In genomic region chr12:65525501-65526141, GRCh38 we compare ENCODE assay signal across 15 cellular contexts.
A peak's percentile ranks its signal among the peaks of the same experiment; 100 is the strongest.
DNase-seq lines count a peak whose midpoint lies in the region; ATAC-seq and TF ChIP-seq lines count a peak whose summit lies in the region.
"Had no signal": no experiment of that assay in that cellular context is flagged by ENCODE, and none has a peak within 500 bp of the region (broad histone marks: within the 10 kb centered on the region; RNA-seq: fewer than 3 reads in every experiment).

No MANE protein-coding gene starts in this region.

- no peaks in the 10 kb centered on the region for H4K20me1 ChIP-seq in HCT116 (ENCODE audit: insufficient read depth)
- H4K20me1 ChIP-seq in Karpas-422 (ENCODE audit: insufficient read depth, low read depth, low read length) = no peaks in the 10 kb centered on the region

- ATAC-seq in HCT116 (peak; percentile 3; the same call in 1 of the 2 replicates), natural killer cell (no peak), HG03342 (IDR thresholded peaks at IDR 0.05; ENCODE audit: unreplicated experiment) (no peak)
- ATAC-seq: activated CD8-positive, alpha-beta T cell treated with anti-CD3 and anti-CD28 coated beads, Interleukin-2, amount 10 ng/mL, durations not matched to agents 7 days and 5 days; effector memory CD8-positive, alpha-beta T cell; heart right ventricle had no signal

- RAD21 ChIA-PET in HCT116 (lab: Charles Lee; ENCODE audit: low non-redundant PET in 1 of 2, low total read pairs in 2 of 2, uncharacterized antibody in 2 of 2, unreplicated experiment in 2 of 2) = no interaction called here

- POLR2A ChIA-PET in HCT116 (lab: Charles Lee) = interaction anchor here (1.0 to 1.6 kb wide), 2 partner anchors 8 to 93 kb away, joined by 3 to 4 read pairs; no protein-coding TSS in a partner anchor

- TF ChIP-seq RAD21 in HCT116 (IDR thresholded peaks at IDR 0.05; ENCODE audit: low read depth) = no peak

- intact Hi-C loops in HCT116 (cut with micrococcal nuclease) (no loop called here), natural killer cell (cut with micrococcal nuclease) (no loop called here)

- peaks cover 4 to 6% of the 10 kb centered on the region in 2 donors for H3K27me3 Mint-ChIP-seq in natural killer cell (ENCODE audit: low read depth in 2 of 2)
- H3K27me3 Mint-ChIP-seq: CD4-positive, CD25-positive, alpha-beta regulatory T cell; progenitor cell of endocrine pancreas had no signal

- no peak for TF ChIP-seq CTCF in AG10803 (conservative IDR thresholded peaks at IDR 0.05; ENCODE audit: low read length)
- no peak for TF ChIP-seq CTCF in HCT116 (IDR thresholded peaks at IDR 0.05 in 2 of 3, conservative IDR thresholded peaks at IDR 0.05 in 1 of 3; ENCODE audit: borderline replicate concordance in 1 of 3, insufficient read depth in 1 of 3, low read depth in 2 of 3, low read length in 2 of 3)
- TF ChIP-seq CTCF in astrocyte of the spinal cord (IDR thresholded peaks at IDR 0.05; ENCODE audit: low read depth, low read length) = no peak
- TF ChIP-seq CTCF in natural killer cell (IDR thresholded peaks at IDR 0.05) = no peak

- no peaks in the 10 kb centered on the region for H3K79me2 ChIP-seq in HCT116 (ENCODE audit: insufficient read depth, low read length)
- H3K79me2 ChIP-seq in Karpas-422 (ENCODE audit: low read length) = no peaks in the 10 kb centered on the region

- H3K9me3 ChIP-seq in HCT116 (ENCODE audit: control insufficient read depth in 1 of 2, insufficient read depth in 1 of 2, low read depth in 1 of 2, low read length in 2 of 2) (peaks cover 0 to 9% of the 10 kb centered on the region in 2 experiments; a peak in 1 of 4 replicates), Karpas-422 (ENCODE audit: low read length) (no peaks in the 10 kb centered on the region)

- no peak for TF ChIP-seq POLR2A in HCT116 (IDR thresholded peaks at IDR 0.05; ENCODE audit: borderline replicate concordance, extremely low read depth, insufficient read depth, insufficient read length)

- H3K4me3 Mint-ChIP-seq in natural killer cell = no peak overlapping the region
- H3K4me3 Mint-ChIP-seq: activated CD8-positive, alpha-beta T cell treated with anti-CD3 and anti-CD28 coated beads, Interleukin-2, amount 10 ng/mL, durations not matched to agents 7 days and 5 days; CD4-positive, CD25-positive, alpha-beta regulatory T cell; effector memory CD8-positive, alpha-beta T cell had no signal

- H3K4me2 ChIP-seq in HCT116 (ENCODE audit: low read length) = peak overlapping the region; percentile 10; the same call in 1 of the 2 replicates
- H3K4me2 ChIP-seq in Karpas-422 (ENCODE audit: low read depth, low read length, poor library complexity, severe bottlenecking) = no peak overlapping the region

- H3K4me3 ChIP-seq in AG10803 (ENCODE audit: low read length) (no peak overlapping the region), HCT116 (replicated peaks in 1 of 2; ENCODE audit: low read depth in 1 of 2, low read length in 2 of 2) (no peak overlapping the region), astrocyte of the spinal cord (ENCODE audit: low read depth, low read length) (no peak overlapping the region), Karpas-422 (ENCODE audit: low read length) (no peak overlapping the region)
- H3K4me3 ChIP-seq: heart right ventricle had no signal

- BruUV-seq in HCT116 (replicated peaks; lab: Mats Ljungman, UMichigan) = no TSS peak

- H3K9me3 Mint-ChIP-seq in natural killer cell = no peaks in the 10 kb centered on the region

- CTCF ChIA-PET in HCT116 (lab: Charles Lee) = no interaction called here

- H3K9ac ChIP-seq in HCT116 (ENCODE audit: low read length) (peak overlapping the region; percentile 10; the same call in 1 of the 2 replicates), Karpas-422 (ENCODE audit: low read length) (no peak overlapping the region)

- no peak overlapping the region for H3K27ac Mint-ChIP-seq in natural killer cell
- H3K27ac Mint-ChIP-seq: activated CD8-positive, alpha-beta T cell treated with anti-CD3 and anti-CD28 coated beads, Interleukin-2, amount 10 ng/mL, durations not matched to agents 7 days and 5 days; effector memory CD8-positive, alpha-beta T cell; progenitor cell of endocrine pancreas had no signal

- H3K9me2 ChIP-seq in HCT116 (ENCODE audit: insufficient read depth) (no peaks in the 10 kb centered on the region), Karpas-422 (replicated peaks; ENCODE audit: insufficient read depth, low read length) (no peaks in the 10 kb centered on the region)

- in situ Hi-C loops in astrocyte of the spinal cord (cut with HindIII; ENCODE audit: low sequenced_read_pairs) = no loop called here

- no peak overlapping the region for H2AFZ ChIP-seq in HCT116 (ENCODE audit: low read depth, low read length, poor library complexity, severe bottlenecking)
- no peak overlapping the region for H2AFZ ChIP-seq in Karpas-422 (ENCODE audit: low read length)

- H3K36me3 ChIP-seq in HCT116 (ENCODE audit: control insufficient read depth in 1 of 2, insufficient read depth in 2 of 2, low read length in 2 of 2) (peaks cover 0 to 41% of the 10 kb centered on the region in 2 experiments; a peak in 2 of 4 replicates), Karpas-422 (ENCODE audit: insufficient read depth, low read length) (no peaks in the 10 kb centered on the region)
- H3K36me3 ChIP-seq: heart right ventricle had no signal

- H3K4me1 ChIP-seq in HCT116 (ENCODE audit: control insufficient read depth in 1 of 2, insufficient read depth in 2 of 2, low read length in 2 of 2) = peaks cover 59 to 72% of the 10 kb centered on the region in 2 experiments
- no peaks in the 10 kb centered on the region for H3K4me1 ChIP-seq in Karpas-422 (ENCODE audit: low read length)
- H3K4me1 ChIP-seq: heart right ventricle had no signal

- H3K27me3 ChIP-seq in HCT116 (ENCODE audit: insufficient read depth, low read length) = no peaks in the 10 kb centered on the region
- no peaks in the 10 kb centered on the region for H3K27me3 ChIP-seq in Karpas-422 (ENCODE audit: low read length)
- H3K27me3 ChIP-seq: heart right ventricle had no signal

- peak overlapping the region; percentile 46 for H3K27ac ChIP-seq in HCT116 (ENCODE audit: low read depth, low read length)
- no peak overlapping the region for H3K27ac ChIP-seq in Karpas-422 (ENCODE audit: low read length)
- H3K27ac ChIP-seq: heart right ventricle had no signal

- DNase-seq in AG10803 (ENCODE audit: low read depth) = peak; percentile 96
- DNase-seq in HCT116 (ENCODE audit: low read depth, low spot score) = no peak
- peak; percentile 84 for DNase-seq in astrocyte of the spinal cord (ENCODE audit: low read depth, low spot score)
- DNase-seq in islet precursor cell = peak; percentile 83
- DNase-seq in natural killer cell = no peak
- DNase-seq in NCI-H2029 (lab: John Stamatoyannopoulos, UW) = no peak
- DNase-seq in Karpas-422 = no peak
- DNase-seq: activated CD8-positive, alpha-beta T cell treated with anti-CD3 and anti-CD28 coated beads, Interleukin-2, amount 10 ng/mL, durations not matched to agents 7 days and 5 days; activated gamma-delta T cell treated with Interleukin-2 at 50 U/mL for 16 hours; CD4-positive, CD25-positive, alpha-beta regulatory T cell; effector memory CD8-positive, alpha-beta T cell; GF-D8; heart right ventricle had no signal

- no peaks in the 10 kb centered on the region for H3K36me3 Mint-ChIP-seq in natural killer cell
- H3K36me3 Mint-ChIP-seq: CD4-positive, CD25-positive, alpha-beta regulatory T cell had no signal

- no peaks in the 10 kb centered on the region for H3K4me1 Mint-ChIP-seq in natural killer cell
- H3K4me1 Mint-ChIP-seq: CD4-positive, CD25-positive, alpha-beta regulatory T cell had no signal

TF ChIP-seq in HCT116, 20 proteins besides CTCF, POLR2A, EP300 and RAD21 (continues in another document):
- TF ChIP-seq ELF1 (IDR thresholded peaks at IDR 0.05; ENCODE audit: borderline replicate concordance, low read depth) (no peak), SIN3A (IDR thresholded peaks at IDR 0.05; ENCODE audit: low read depth) (no peak), TCF7L2 (IDR thresholded peaks at IDR 0.05; ENCODE audit: borderline replicate concordance, extremely low read depth, insufficient read depth, insufficient read length) (no peak), SRF (IDR thresholded peaks at IDR 0.05; ENCODE audit: low read depth) (no peak), EGR1 (IDR thresholded peaks at IDR 0.05; ENCODE audit: low read depth) (no peak), FOSL1 (IDR thresholded peaks at IDR 0.05; ENCODE audit: low read depth) (no peak), SP1 (IDR thresholded peaks at IDR 0.05; ENCODE audit: low read depth) (no peak), JUND (IDR thresholded peaks at IDR 0.05) (no peak), CBX3 (IDR thresholded peaks at IDR 0.05; ENCODE audit: low read depth) (no peak), YY1 (IDR thresholded peaks at IDR 0.05; ENCODE audit: extremely low read depth, insufficient replicate concordance, low read depth, low read length) (no peak), MAX (IDR thresholded peaks at IDR 0.05) (no peak), CEBPB (IDR thresholded peaks at IDR 0.05; ENCODE audit: low read depth) (no peak), ZNF274 (IDR thresholded peaks at IDR 0.05; ENCODE audit: low read depth, low read length) (no peak), EZH2phosphoT487 (IDR thresholded peaks at IDR 0.05; ENCODE audit: borderline replicate concordance) (no peak)
- TF ChIP-seq, protein P1, sequence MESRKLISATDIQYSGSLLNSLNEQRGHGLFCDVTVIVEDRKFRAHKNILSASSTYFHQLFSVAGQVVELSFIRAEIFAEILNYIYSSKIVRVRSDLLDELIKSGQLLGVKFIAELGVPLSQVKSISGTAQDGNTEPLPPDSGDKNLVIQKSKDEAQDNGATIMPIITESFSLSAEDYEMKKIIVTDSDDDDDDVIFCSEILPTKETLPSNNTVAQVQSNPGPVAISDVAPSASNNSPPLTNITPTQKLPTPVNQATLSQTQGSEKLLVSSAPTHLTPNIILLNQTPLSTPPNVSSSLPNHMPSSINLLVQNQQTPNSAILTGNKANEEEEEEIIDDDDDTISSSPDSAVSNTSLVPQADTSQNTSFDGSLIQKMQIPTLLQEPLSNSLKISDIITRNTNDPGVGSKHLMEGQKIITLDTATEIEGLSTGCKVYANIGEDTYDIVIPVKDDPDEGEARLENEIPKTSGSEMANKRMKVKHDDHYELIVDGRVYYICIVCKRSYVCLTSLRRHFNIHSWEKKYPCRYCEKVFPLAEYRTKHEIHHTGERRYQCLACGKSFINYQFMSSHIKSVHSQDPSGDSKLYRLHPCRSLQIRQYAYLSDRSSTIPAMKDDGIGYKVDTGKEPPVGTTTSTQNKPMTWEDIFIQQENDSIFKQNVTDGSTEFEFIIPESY (IDR thresholded peaks at IDR 0.05; ENCODE audit: extremely low read depth, insufficient replicate concordance, low read length) = no peak

Comparison
In these comparisons a context has a peak if more than half of its experiments do, and no peak if none do; other contexts are left out.
1. DNase-seq: peak in AG10803 (single experiment), astrocyte of the spinal cord (single experiment) and islet precursor cell (single experiment); none in HCT116 (single experiment), natural killer cell (single experiment), NCI-H2029 (single experiment) and Karpas-422 (single experiment).